In the genomic region with DNA sequence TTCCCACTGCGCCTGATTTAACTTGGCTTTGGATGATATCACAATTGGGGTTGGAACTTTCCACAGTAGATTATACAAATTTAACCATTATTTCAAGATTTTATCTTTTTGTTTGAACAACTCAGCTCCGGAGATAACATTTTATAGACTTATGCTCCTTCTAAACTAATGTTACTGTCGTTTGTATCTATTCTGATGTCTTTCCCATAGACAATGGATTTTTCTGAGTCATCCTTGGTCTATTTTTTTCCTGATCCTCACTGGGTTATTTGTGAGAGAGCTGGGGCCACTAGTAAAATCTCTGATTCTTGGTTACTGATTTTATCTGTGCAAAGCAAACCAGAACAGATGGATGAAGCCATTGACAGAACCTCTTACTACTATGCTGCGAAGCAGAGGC, we compare ENCODE assay signal across 20 cellular contexts.
A peak's percentile ranks its signal among the peaks of the same experiment; 100 is the strongest.
DNase-seq lines count a peak whose midpoint lies in the region; ATAC-seq and TF ChIP-seq lines count a peak whose summit lies in the region.
"Had no signal": no experiment of that assay in that cellular context is flagged by ENCODE, and none has a peak within 500 bp of the region (broad histone marks: within the 10 kb centered on the region; RNA-seq: fewer than 3 reads in every experiment).

No MANE protein-coding gene starts in this region.

- H3K27ac ChIP-seq in VCaP = peak overlapping the region; percentile 62
- H3K27ac ChIP-seq: 22Rv1, A549, C4-2B had no signal

- DNase-seq in EH (ENCODE audit: low read depth) = peak; percentile 76
- DNase-seq in RPMI7951 (ENCODE audit: low read depth) = peak; percentile 57
- peak; percentile 35 for DNase-seq in fibroblast of the aortic adventitia (ENCODE audit: low read depth)
- DNase-seq in activated naive CD4-positive, alpha-beta T cell treated with anti-CD3 and anti-CD28 coated beads for 36 hours = no peak
- DNase-seq in amniotic stem cell (lab: John Stamatoyannopoulos, UW) = no peak
- DNase-seq: AML-193; Caco-2; CD4-positive, alpha-beta T cell; DMS153; DMS79; GF-D8; GOT3; H7 had no signal

- peaks cover 11% of the 10 kb centered on the region for H3K9me3 Mint-ChIP-seq in activated naive CD4-positive, alpha-beta T cell treated with anti-CD3 and anti-CD28 coated beads for 36 hours
- H3K9me3 Mint-ChIP-seq: CD4-positive, alpha-beta T cell had no signal

- peaks cover 11% of the 10 kb centered on the region for H3K36me3 Mint-ChIP-seq in activated naive CD4-positive, alpha-beta T cell treated with anti-CD3 and anti-CD28 coated beads for 36 hours (ENCODE audit: low read depth)

- TF ChIP-seq CTCF in VCaP (conservative IDR thresholded peaks at IDR 0.05) (no peak), fibroblast of the aortic adventitia (IDR thresholded peaks at IDR 0.05; ENCODE audit: insufficient read depth, low read length) (no peak)

- ATAC-seq in GM21526 (IDR thresholded peaks at IDR 0.05; ENCODE audit: low FRiP score, unreplicated experiment) = no peak
- no peak for ATAC-seq in GM18502 (IDR thresholded peaks at IDR 0.05; ENCODE audit: poor library complexity, unreplicated experiment)
- ATAC-seq: A549, HCT116 had no signal

- intact Hi-C loops in activated naive CD4-positive, alpha-beta T cell treated with anti-CD3 and anti-CD28 coated beads for 36 hours (cut with micrococcal nuclease) = no loop called here

- H3K4me3 ChIP-seq in fibroblast of the aortic adventitia (ENCODE audit: low read depth, low read length) = no peak overlapping the region
- H3K4me3 ChIP-seq: A549 had no signal

- no peak overlapping the region for H3K4me3 Mint-ChIP-seq in activated naive CD4-positive, alpha-beta T cell treated with anti-CD3 and anti-CD28 coated beads for 36 hours
- H3K4me3 Mint-ChIP-seq: CD4-positive, alpha-beta T cell had no signal

- CTCF ChIA-PET in activated naive CD4-positive, alpha-beta T cell treated with anti-CD3 and anti-CD28 coated beads for 36 hours (lab: Charles Lee) = interaction anchor here (0.6 to 1.0 kb wide), 3 partner anchors 11 to 380 kb away, joined by 3 read pairs; no protein-coding TSS in a partner anchor

- no peaks in the 10 kb centered on the region for H3K27me3 Mint-ChIP-seq in activated naive CD4-positive, alpha-beta T cell treated with anti-CD3 and anti-CD28 coated beads for 36 hours (ENCODE audit: low read depth)
- H3K27me3 Mint-ChIP-seq: CD4-positive, alpha-beta T cell had no signal

- H3K4me1 Mint-ChIP-seq in activated naive CD4-positive, alpha-beta T cell treated with anti-CD3 and anti-CD28 coated beads for 36 hours (ENCODE audit: low read depth) = peaks cover 9% of the 10 kb centered on the region

- no peak overlapping the region for H3K27ac Mint-ChIP-seq in activated naive CD4-positive, alpha-beta T cell treated with anti-CD3 and anti-CD28 coated beads for 36 hours
- H3K27ac Mint-ChIP-seq: CD4-positive, alpha-beta T cell had no signal

Comparison
In these comparisons a context has a peak if more than half of its experiments do, and no peak if none do; other contexts are left out.
1. DNase-seq: peak in EH (single experiment), RPMI7951 (single experiment) and fibroblast of the aortic adventitia (single experiment); none in activated naive CD4-positive, alpha-beta T cell treated with anti-CD3 and anti-CD28 coated beads for 36 hours (single experiment) and amniotic stem cell (single experiment).